Comparison of ENCODE assay signal across 8 cellular contexts in the genomic region with DNA sequence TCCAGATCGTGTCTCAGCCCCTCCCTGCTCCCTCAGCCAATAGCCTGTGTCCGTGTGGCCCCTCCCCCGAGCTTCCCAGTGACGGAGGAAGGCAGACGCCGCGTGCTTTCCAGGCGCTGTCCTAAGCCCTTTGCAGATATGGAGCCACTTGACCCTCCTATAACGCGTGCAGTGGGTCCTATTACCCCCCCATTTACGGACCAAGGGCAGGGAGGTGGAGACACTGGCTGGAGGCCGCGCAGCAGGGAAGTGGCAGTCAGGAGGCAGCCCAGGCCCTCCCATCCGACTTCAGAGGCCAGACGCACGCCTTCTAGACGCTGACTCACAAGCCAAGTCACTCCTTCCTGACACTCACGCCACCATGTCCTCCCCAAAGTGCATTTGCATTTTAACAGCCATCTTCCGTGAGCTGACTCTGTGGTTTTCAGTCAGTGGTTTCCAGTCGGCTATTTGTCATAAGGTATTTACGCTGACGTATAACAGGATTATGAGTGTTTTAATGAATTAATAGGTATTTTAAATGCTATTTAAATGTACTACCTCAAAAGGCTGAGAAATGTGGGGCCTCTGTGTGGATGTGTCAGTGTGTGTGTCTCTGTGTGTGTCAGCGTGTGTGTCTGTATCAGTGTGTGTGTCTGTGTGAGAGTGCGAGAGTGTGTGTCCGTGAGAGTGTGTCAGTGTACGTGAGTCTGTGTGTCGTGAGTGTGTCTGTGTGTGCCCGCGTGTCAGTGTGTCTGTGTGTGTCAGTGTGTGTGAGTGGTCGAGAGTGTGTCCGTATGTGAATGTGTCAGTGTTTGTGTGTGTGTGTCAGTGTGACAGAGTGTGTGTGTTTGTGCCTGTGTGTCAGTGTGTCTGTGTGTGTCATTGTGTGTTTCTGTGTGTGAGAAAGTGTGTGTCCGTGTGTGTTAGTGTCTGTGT.
DNase-seq lines count a peak whose midpoint lies in the region; ATAC-seq, FAIRE-seq and TF ChIP-seq lines count a peak whose summit lies in the region.

No MANE protein-coding gene starts in this region.

- H3K4me3 Mint-ChIP-seq in WTC11: no peak overlapping the region

- no peak for TF ChIP-seq RAD21 in HepG2 (CRISPR knock-in tag; IDR thresholded peaks at IDR 0.05)

- H3K9ac ChIP-seq in KMS-11 (peak overlapping the region; percentile 94), HepG2 (ENCODE audit: insufficient read depth, low read depth, low read length) (no peak overlapping the region)

- H3K4me3 ChIP-seq in KMS-11 (IDR thresholded peaks at IDR 0.05; ENCODE audit: insufficient read depth, low read depth, low read length) (peak overlapping the region; percentile 61), bronchial epithelial cell (ENCODE audit: low read depth, low read length) (peak overlapping the region; percentile 21), HepG2 (replicated peaks in 1 of 3; ENCODE audit: insufficient read depth in 1 of 3, low read depth in 2 of 3, low read length in 3 of 3) (no peak overlapping the region)

- TF ChIP-seq EP300 in HepG2 (IDR thresholded peaks at IDR 0.05; ENCODE audit: low read depth in 2 of 2, low read length in 2 of 2) (no peak), HepG2 (CRISPR knock-in tag; IDR thresholded peaks at IDR 0.05; ENCODE audit: borderline replicate concordance) (no peak)

- no peak for FAIRE-seq in bronchial epithelial cell (lab: Jason Lieb, UNC)
- FAIRE-seq in HepG2 (lab: Jason Lieb, UNC): no peak

- H3K4me1 Mint-ChIP-seq in WTC11: peaks cover 27% of the 10 kb centered on the region

- H3K36me3 ChIP-seq in KMS-11 (ENCODE audit: insufficient read depth) (no peaks in the 10 kb centered on the region), bronchial epithelial cell (ENCODE audit: control insufficient read depth, insufficient read depth, low read length) (no peaks in the 10 kb centered on the region), HepG2 (replicated peaks in 1 of 2; ENCODE audit: control insufficient read depth in 1 of 2, insufficient read depth in 2 of 2, low read length in 2 of 2) (no peaks in the 10 kb centered on the region)

- H3K27me3 ChIP-seq in KMS-11 (ENCODE audit: insufficient read depth, low read depth) (no peaks in the 10 kb centered on the region), bronchial epithelial cell (ENCODE audit: control insufficient read depth, insufficient read depth, low read length) (no peaks in the 10 kb centered on the region), HepG2 (ENCODE audit: control insufficient read depth in 1 of 2, insufficient read depth in 2 of 2, low read length in 2 of 2) (peaks cover 0 to 23% of the 10 kb centered on the region in 2 experiments; a peak in 3 of 5 replicates)

- CTCF ChIA-PET in WTC11 (lab: Charles Lee) (interaction anchor here (1.3 kb wide), 1 partner anchor 9 kb away, joined by 4 read pairs; no protein-coding TSS in a partner anchor), HepG2 (lab: Yijun Ruan, JAX; ENCODE audit: low intra/inter-chr PET ratio, low total read pairs) (no interaction called here)

- peaks cover 25% of the 10 kb centered on the region for H3K4me1 ChIP-seq in KMS-11 (ENCODE audit: low read depth, poor library complexity, severe bottlenecking)
- no peaks in the 10 kb centered on the region for H3K4me1 ChIP-seq in HepG2 (ENCODE audit: insufficient read depth, low read length)

- H3K36me3 Mint-ChIP-seq in WTC11: peaks cover 11% of the 10 kb centered on the region

- H3K9me3 ChIP-seq in HepG2 (ENCODE audit: low read length): no peaks in the 10 kb centered on the region

- peak overlapping the region; percentile 14 for H3K27ac Mint-ChIP-seq in WTC11

- H2AFZ ChIP-seq in KMS-11 (ENCODE audit: low read depth) (peak overlapping the region; percentile 41), HepG2 (ENCODE audit: low read length) (no peak overlapping the region)

- peak; percentile 88 for DNase-seq in ELF-1 (ENCODE audit: low read depth, low spot score)
- DNase-seq in WTC11 (ENCODE audit: low spot score): peak; percentile 55
- peak; percentile 94 for DNase-seq in bronchial epithelial cell (ENCODE audit: low read depth)
- no peak for DNase-seq in HepG2 (ENCODE audit: low spot score)
- peak; percentile 94 for DNase-seq in stimulated activated CD4-positive, alpha-beta T cell treated with anti-CD3 and anti-CD28 coated beads, Interleukin-4, amount 100 ng/mL, for 24 hours
- DNase-seq in cerebellar nuclear complex (lab: John Stamatoyannopoulos, UW): no peak

- no TSS peak for BruUV-seq in HepG2 (replicated peaks; lab: Mats Ljungman, UMichigan)

- H3K27ac ChIP-seq in KMS-11 (peak overlapping the region; percentile 99), HepG2 (ENCODE audit: extremely low read length, insufficient read depth, low read length) (no peak overlapping the region)

- H4K20me1 ChIP-seq in KMS-11 (ENCODE audit: insufficient read depth): no peaks in the 10 kb centered on the region
- H4K20me1 ChIP-seq in HepG2 (ENCODE audit: insufficient read depth, low read length): no peaks in the 10 kb centered on the region

- TF ChIP-seq POLR2A in HepG2 (IDR thresholded peaks at IDR 0.05; ENCODE audit: insufficient read depth in 1 of 2, low read depth in 2 of 2, low read length in 2 of 2): no peak

- peak; percentile 79 for ATAC-seq in GM21737 (IDR thresholded peaks at IDR 0.05; ENCODE audit: unreplicated experiment)
- peak; percentile 63 for ATAC-seq in WTC11
- no peak for ATAC-seq in HepG2

- in situ Hi-C loops in HepG2 (cut with HindIII; ENCODE audit: extremely low pct_ligation_motif_present, low pct_unique_long_range_greater_than_20kb): no loop called here

- TF ChIP-seq CTCF in KMS-11 (conservative IDR thresholded peaks at IDR 0.05; ENCODE audit: low read depth, low read length) (no peak), WTC11 (IDR thresholded peaks at IDR 0.05) (no peak), bronchial epithelial cell (IDR thresholded peaks at IDR 0.05; ENCODE audit: insufficient read depth, low read length, severe bottlenecking) (no peak), HepG2 (CRISPR knock-in tag; IDR thresholded peaks at IDR 0.05) (no peak)

- H3K79me2 ChIP-seq in KMS-11 (ENCODE audit: insufficient read depth, low read depth) (no peaks in the 10 kb centered on the region), HepG2 (ENCODE audit: insufficient read depth, low read length) (no peaks in the 10 kb centered on the region)

- WGBS in HepG2 (ENCODE audit: low lambda C conversion rate): 65% methylated on average over 32 of the region's 32 CpGs

- H3K4me2 ChIP-seq in KMS-11 (peak overlapping the region; percentile 75), HepG2 (ENCODE audit: low read depth, low read length) (no peak overlapping the region)

- POLR2A ChIA-PET in WTC11 (lab: Charles Lee): no interaction called here
- POLR2A ChIA-PET in HepG2 (lab: Yijun Ruan, JAX): no interaction called here

- H3K9me3 Mint-ChIP-seq in WTC11: peaks cover 29% of the 10 kb centered on the region

- no peaks in the 10 kb centered on the region for H3K27me3 Mint-ChIP-seq in WTC11 (ENCODE audit: low read depth)

- intact Hi-C loops in HepG2 (cut with micrococcal nuclease; ENCODE audit: unreplicated experiment): loop anchor here (2.0 kb wide), 1 partner anchor 55 kb away; no protein-coding TSS in a partner anchor

TF ChIP-seq in WTC11, 78 proteins besides CTCF, POLR2A, EP300 and RAD21 (continues in another document):
- TF ChIP-seq, protein P1, sequence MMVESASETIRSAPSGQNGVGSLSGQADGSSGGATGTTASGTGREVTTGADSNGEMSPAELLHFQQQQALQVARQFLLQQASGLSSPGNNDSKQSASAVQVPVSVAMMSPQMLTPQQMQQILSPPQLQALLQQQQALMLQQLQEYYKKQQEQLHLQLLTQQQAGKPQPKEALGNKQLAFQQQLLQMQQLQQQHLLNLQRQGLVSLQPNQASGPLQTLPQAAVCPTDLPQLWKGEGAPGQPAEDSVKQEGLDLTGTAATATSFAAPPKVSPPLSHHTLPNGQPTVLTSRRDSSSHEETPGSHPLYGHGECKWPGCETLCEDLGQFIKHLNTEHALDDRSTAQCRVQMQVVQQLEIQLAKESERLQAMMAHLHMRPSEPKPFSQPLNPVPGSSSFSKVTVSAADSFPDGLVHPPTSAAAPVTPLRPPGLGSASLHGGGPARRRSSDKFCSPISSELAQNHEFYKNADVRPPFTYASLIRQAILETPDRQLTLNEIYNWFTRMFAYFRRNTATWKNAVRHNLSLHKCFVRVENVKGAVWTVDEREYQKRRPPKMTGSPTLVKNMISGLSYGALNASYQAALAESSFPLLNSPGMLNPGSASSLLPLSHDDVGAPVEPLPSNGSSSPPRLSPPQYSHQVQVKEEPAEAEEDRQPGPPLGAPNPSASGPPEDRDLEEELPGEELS (CRISPR knock-in tag; IDR thresholded peaks at IDR 0.05): no peak
- TF ChIP-seq FOXJ3 (CRISPR knock-in tag; IDR thresholded peaks at IDR 0.05; ENCODE audit: borderline replicate concordance): no peak
- TF ChIP-seq, protein P2, sequence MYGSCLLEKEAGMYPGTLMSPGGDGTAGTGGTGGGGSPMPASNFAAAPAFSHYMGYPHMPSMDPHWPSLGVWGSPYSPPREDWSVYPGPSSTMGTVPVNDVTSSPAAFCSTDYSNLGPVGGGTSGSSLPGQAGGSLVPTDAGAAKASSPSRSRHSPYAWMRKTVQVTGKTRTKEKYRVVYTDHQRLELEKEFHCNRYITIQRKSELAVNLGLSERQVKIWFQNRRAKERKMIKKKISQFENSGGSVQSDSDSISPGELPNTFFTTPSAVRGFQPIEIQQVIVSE (CRISPR knock-in tag; IDR thresholded peaks at IDR 0.05; ENCODE audit: borderline replicate concordance): no peak

TF ChIP-seq in HepG2, 621 proteins besides CTCF, POLR2A, EP300 and RAD21 (continues in another document):
- TF ChIP-seq ZNF660 (CRISPR knock-in tag; IDR thresholded peaks at IDR 0.05; ENCODE audit: borderline replicate concordance, low read depth): no peak
- TF ChIP-seq, protein P3, sequence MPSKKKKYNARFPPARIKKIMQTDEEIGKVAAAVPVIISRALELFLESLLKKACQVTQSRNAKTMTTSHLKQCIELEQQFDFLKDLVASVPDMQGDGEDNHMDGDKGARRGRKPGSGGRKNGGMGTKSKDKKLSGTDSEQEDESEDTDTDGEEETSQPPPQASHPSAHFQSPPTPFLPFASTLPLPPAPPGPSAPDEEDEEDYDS (CRISPR knock-in tag; IDR thresholded peaks at IDR 0.05): no peak
- TF ChIP-seq ZSCAN21 (CRISPR knock-in tag; IDR thresholded peaks at IDR 0.05; ENCODE audit: borderline replicate concordance): no peak
- TF ChIP-seq NFE2L1 (CRISPR knock-in tag; IDR thresholded peaks at IDR 0.05; ENCODE audit: borderline replicate concordance): no peak
- no peak for TF ChIP-seq POLR2AphosphoS2 (IDR thresholded peaks at IDR 0.05; ENCODE audit: low read depth, low read length)
- TF ChIP-seq ATF7-NPFF (CRISPR knock-in tag; IDR thresholded peaks at IDR 0.05; ENCODE audit: low read depth): no peak
- TF ChIP-seq ZNF781 (CRISPR knock-in tag; IDR thresholded peaks at IDR 0.05; ENCODE audit: borderline replicate concordance, not compliant biosample characterization): no peak
- TF ChIP-seq ZNF207 (IDR thresholded peaks at IDR 0.05; ENCODE audit: borderline replicate concordance): 0 out of 2 replicates have a peak, but pooled peaks have one; percentile 32

Comparison
In these comparisons a context has a peak if more than half of its experiments do, and no peak if none do; other contexts are left out.
1. DNase-seq: peak in ELF-1 (single experiment), WTC11 (single experiment), bronchial epithelial cell (single experiment) and stimulated activated CD4-positive, alpha-beta T cell treated with anti-CD3 and anti-CD28 coated beads, Interleukin-4, amount 100 ng/mL, for 24 hours (single experiment); none in HepG2 (single experiment) and cerebellar nuclear complex (0 of 2).
2. H3K4me3 ChIP-seq: peak in KMS-11 (single experiment) and bronchial epithelial cell (single experiment); none in HepG2 (0 of 3).